In the genomic region with DNA sequence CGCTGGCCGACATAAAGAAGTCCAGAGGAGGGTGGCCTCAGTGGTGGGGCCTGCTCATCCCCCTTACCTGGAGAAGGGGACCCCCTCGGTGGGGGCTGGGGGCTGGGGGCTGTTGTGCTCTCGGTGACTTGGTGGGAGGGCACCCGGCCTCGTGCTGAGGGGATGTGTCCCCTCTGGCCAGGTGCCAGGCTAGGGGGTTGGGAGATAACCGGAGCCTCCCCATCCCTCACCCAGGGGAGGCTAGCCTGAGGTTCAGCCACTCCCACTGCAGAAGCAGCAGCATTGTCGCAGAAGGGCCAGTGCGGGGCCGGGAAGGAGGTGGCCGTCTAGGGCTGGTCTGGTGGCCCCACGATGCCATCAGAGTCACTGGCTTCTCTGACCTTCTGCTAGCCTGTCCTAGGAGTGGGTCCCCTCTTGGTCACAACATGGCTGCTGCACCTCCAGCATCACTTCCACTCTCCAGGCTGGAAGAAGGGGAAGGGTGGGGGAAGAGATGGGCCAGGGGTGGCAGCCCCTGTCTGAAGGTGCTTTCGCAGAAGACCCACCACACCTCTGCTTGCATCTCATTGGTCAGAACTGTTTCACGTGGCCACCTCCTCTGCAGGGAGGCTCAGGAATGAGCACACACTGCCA, we compare ENCODE assay signal across 17 cellular contexts. TPM values are rescaled to one million over a fixed set of nuclear protein-coding genes. Genes with fewer than 3 reads are reported as not detected.
A peak's percentile ranks its signal among the peaks of the same experiment; 100 is the strongest.
DNase-seq lines count a peak whose midpoint lies in the region; ATAC-seq, FAIRE-seq and TF ChIP-seq lines count a peak whose summit lies in the region.
"Had no signal": no experiment of that assay in that cellular context is flagged by ENCODE, and none has a peak within 500 bp of the region (broad histone marks: within the 10 kb centered on the region; RNA-seq: fewer than 3 reads in every experiment).

No MANE protein-coding gene starts in this region.

- intact Hi-C loops in right cardiac atrium (cut with DNase I) (no loop called here), left ventricle myocardium inferior (cut with micrococcal nuclease) (no loop called here)

- H3K79me1 ChIP-seq in mesenchymal stem cell (replicated peaks; ENCODE audit: low read length, poor library complexity, severe bottlenecking): no peaks in the 10 kb centered on the region

- H4K91ac ChIP-seq in mesenchymal stem cell (ENCODE audit: low read length): peak overlapping the region; percentile 67

- H2BK5ac ChIP-seq in mesenchymal stem cell (ENCODE audit: low read depth, low read length, poor library complexity, severe bottlenecking): no peak overlapping the region

- no peak for ATAC-seq in right cardiac atrium
- ATAC-seq in HG02840 (IDR thresholded peaks at IDR 0.05; ENCODE audit: low FRiP score, unreplicated experiment): no peak

- H3K23ac ChIP-seq in mesenchymal stem cell (ENCODE audit: low read length in 2 of 2): no peak overlapping the region

- no peak overlapping the region for H2BK15ac ChIP-seq in mesenchymal stem cell (ENCODE audit: low read depth, poor library complexity, severe bottlenecking)

- POLR2A ChIA-PET in RWPE1 (lab: Yijun Ruan, JAX; ENCODE audit: low non-redundant PET): no interaction called here

- H2AFZ ChIP-seq in mesenchymal stem cell (ENCODE audit: low read depth, low read length): no peak overlapping the region

- H2BK12ac ChIP-seq in mesenchymal stem cell (ENCODE audit: low read length in 2 of 2): no peak overlapping the region

- no peaks in the 10 kb centered on the region for H3K4me1 ChIP-seq in right cardiac atrium (ENCODE audit: control insufficient read depth, insufficient read depth, low read length)
- H3K4me1 ChIP-seq in left ventricle myocardium inferior: no peaks in the 10 kb centered on the region
- peaks cover 2% of the 10 kb centered on the region for H3K4me1 ChIP-seq in mesenchymal stem cell (ENCODE audit: control insufficient read depth, insufficient read depth, low read depth, low read length)
- H3K4me1 ChIP-seq: HAP-1 had no signal

- H3K36me3 ChIP-seq in left ventricle myocardium inferior: no peaks in the 10 kb centered on the region
- H3K36me3 ChIP-seq in mesenchymal stem cell (ENCODE audit: control insufficient read depth in 1 of 2, insufficient read depth in 2 of 2, low read depth in 1 of 2, low read length in 2 of 2): no peaks in the 10 kb centered on the region
- H3K36me3 ChIP-seq: HAP-1, MG63, SJSA1 had no signal

- no peak for FAIRE-seq in urothelium cell line (lab: Jason Lieb, UNC)
- FAIRE-seq: GM12878 had no signal

- peak in 2 of 3 donors; percentile 42 to 57 for DNase-seq in right cardiac atrium
- DNase-seq in left ventricle myocardium inferior: no peak
- DNase-seq in RWPE1 (ENCODE audit: low spot score): no peak
- no peak for DNase-seq in mesenchymal stem cell
- DNase-seq in urothelium cell line (ENCODE audit: low spot score): no peak
- DNase-seq in NCI-H226: no peak
- DNase-seq in HCEC 1CT: no peak
- DNase-seq: C1 segment of cervical spinal cord, GDM1, NCI-H1105, NCI-H1694, NCI-H526 treated with DMSO at 0.1 percent for 48 hours had no signal

- TF ChIP-seq CTCF in left ventricle myocardium inferior (IDR thresholded peaks at IDR 0.05; ENCODE audit: borderline replicate concordance) (no peak), RWPE1 (conservative IDR thresholded peaks at IDR 0.05; ENCODE audit: low read depth) (no peak)

- no peak overlapping the region for H2BK120ac ChIP-seq in mesenchymal stem cell (ENCODE audit: low read depth, low read length)

- CTCF ChIA-PET in RWPE1 (lab: Yijun Ruan, JAX): interaction anchor here (0.5 to 0.6 kb wide), 3 partner anchors 69 to 1404 kb away, joined by 3 to 5 read pairs (median 3); no protein-coding TSS in a partner anchor

- no peak overlapping the region for H2AK5ac ChIP-seq in mesenchymal stem cell (ENCODE audit: low read length, severe bottlenecking)

- no peak overlapping the region for H4K8ac ChIP-seq in mesenchymal stem cell (ENCODE audit: low read length)

- no peak overlapping the region for H3K4me3 ChIP-seq in right cardiac atrium (ENCODE audit: low read length)
- no peak overlapping the region for H3K4me3 ChIP-seq in left ventricle myocardium inferior
- no peak overlapping the region for H3K4me3 ChIP-seq in mesenchymal stem cell (ENCODE audit: insufficient read depth in 1 of 2, low read depth in 1 of 2, low read length in 2 of 2)
- H3K4me3 ChIP-seq: GM12878, HAP-1, MG63, SJSA1 had no signal

- H3K4me2 ChIP-seq in mesenchymal stem cell (ENCODE audit: low read length, poor library complexity, severe bottlenecking): no peak overlapping the region

- WGBS in right cardiac atrium: 89% methylated on average over 14 of the region's 14 CpGs
- 90% methylated on average over 14 of the region's 14 CpGs for WGBS in mesenchymal stem cell

- H3K4ac ChIP-seq in mesenchymal stem cell (ENCODE audit: low read depth in 1 of 2, low read length in 2 of 2): no peak overlapping the region

- H3K18ac ChIP-seq in mesenchymal stem cell (ENCODE audit: low read depth in 1 of 2, low read length in 2 of 2): no peak overlapping the region

- no peaks in the 10 kb centered on the region for H3K9me3 ChIP-seq in right cardiac atrium (ENCODE audit: control insufficient read depth, low read length)
- no peaks in the 10 kb centered on the region for H3K9me3 ChIP-seq in left ventricle myocardium inferior (replicated peaks)
- H3K9me3 ChIP-seq in mesenchymal stem cell (ENCODE audit: control insufficient read depth, low read length): no peaks in the 10 kb centered on the region
- H3K9me3 ChIP-seq: HAP-1, MG63, SJSA1 had no signal

- H3K14ac ChIP-seq in mesenchymal stem cell (ENCODE audit: low read length in 2 of 2): peak overlapping the region in 1 of 2 experiments; percentile 44

- H3K9ac ChIP-seq in mesenchymal stem cell (ENCODE audit: low read length): no peak overlapping the region

- H3K27ac ChIP-seq in right cardiac atrium (ENCODE audit: low read length) (no peak overlapping the region), left ventricle myocardium inferior (replicated peaks) (no peak overlapping the region), RWPE1 (peak overlapping the region; percentile 89), mesenchymal stem cell (ENCODE audit: low read length, poor library complexity, severe bottlenecking) (no peak overlapping the region)
- H3K27ac ChIP-seq: SJSA1 had no signal

- H3K27me3 ChIP-seq in right cardiac atrium (ENCODE audit: control insufficient read depth, insufficient read depth) (no peaks in the 10 kb centered on the region), left ventricle myocardium inferior (ENCODE audit: low read depth) (peaks cover 4% of the 10 kb centered on the region), mesenchymal stem cell (ENCODE audit: control insufficient read depth in 1 of 2, insufficient read depth in 1 of 2, low read length in 2 of 2) (peaks cover 31 to 45% of the 10 kb centered on the region in 2 experiments)
- H3K27me3 ChIP-seq: MG63 had no signal

RNA-seq across cellular contexts. Expression of gene FADD, which starts 44.2 kb away (rescaled TPM):
- total RNA-seq in right cardiac atrium (10 to 100 TPM; 11.3 to 13.4 (median 12.3) TPM), left ventricle myocardium inferior (10.7 TPM)
- polyA plus RNA-seq in right cardiac atrium: 10.6 TPM
- 30.7 TPM for polyA plus RNA-seq in mesenchymal stem cell (2013, experiment 1 of 2)
- polyA plus RNA-seq in mesenchymal stem cell (2013, experiment 2 of 2): 31.4 TPM

Comparison
In these comparisons a context has a peak if more than half of its experiments do, and no peak if none do; other contexts are left out.
1. DNase-seq: peak in right cardiac atrium (2 of 3); none in left ventricle myocardium inferior (single experiment), RWPE1 (single experiment), mesenchymal stem cell (single experiment), urothelium cell line (single experiment), NCI-H226 (single experiment) and HCEC 1CT (single experiment).